In the genomic region with DNA sequence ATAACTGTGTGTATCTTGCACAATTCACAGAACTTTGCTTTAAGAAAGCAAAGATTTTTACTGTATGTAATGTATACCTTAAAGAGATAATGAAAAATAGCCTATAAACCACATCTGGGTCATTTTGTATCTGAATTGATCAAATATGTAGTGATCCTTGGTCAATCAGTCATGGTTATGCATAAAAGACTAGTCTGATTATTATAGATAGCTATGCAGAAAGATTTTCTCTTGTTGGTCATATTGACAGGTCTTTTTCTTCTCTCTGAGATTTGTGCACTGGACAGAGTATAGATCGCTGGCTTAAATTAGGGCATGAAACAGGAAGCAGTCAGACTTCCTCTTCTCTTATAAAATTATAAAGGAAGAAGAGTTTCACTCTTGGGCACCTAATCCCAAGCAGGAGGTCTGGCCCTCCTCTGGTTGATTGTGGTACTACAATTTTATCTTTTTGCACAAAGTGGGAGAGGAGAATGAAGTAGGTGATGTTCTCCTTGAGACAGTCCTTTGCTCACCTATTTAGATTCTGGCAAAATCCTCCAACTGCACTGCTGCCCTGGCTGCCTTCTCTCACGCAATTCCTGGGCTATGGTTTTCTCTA, we compare ENCODE assay signal across 8 cellular contexts.
A peak's percentile ranks its signal among the peaks of the same experiment; 100 is the strongest.
DNase-seq lines count a peak whose midpoint lies in the region; ATAC-seq, FAIRE-seq and TF ChIP-seq lines count a peak whose summit lies in the region.

No MANE protein-coding gene starts in this region.

- no peak overlapping the region for H3K4me3 ChIP-seq in OCI-LY7 (ENCODE audit: low read depth, low read length, poor library complexity, severe bottlenecking)
- no peak overlapping the region for H3K4me3 ChIP-seq in dorsolateral prefrontal cortex
- no peak overlapping the region for H3K4me3 ChIP-seq in mucosa of descending colon

- H3K27ac ChIP-seq in OCI-LY7 (ENCODE audit: low read depth, low read length, poor library complexity, severe bottlenecking), result no peak overlapping the region
- H3K27ac ChIP-seq in dorsolateral prefrontal cortex, result no peak overlapping the region

- TF ChIP-seq CTCF in D721Med (IDR thresholded peaks at IDR 0.05; ENCODE audit: insufficient read depth, missing control alignments), result peak; percentile 70
- TF ChIP-seq CTCF in OCI-LY7 (conservative IDR thresholded peaks at IDR 0.05; ENCODE audit: low read length), result peak; percentile 78
- peak; percentile 36 to 78 (median 64) for TF ChIP-seq CTCF in dorsolateral prefrontal cortex (IDR thresholded peaks at IDR 0.05 in 54 of 56, conservative IDR thresholded peaks at IDR 0.05 in 2 of 56; ENCODE audit: low read depth in 1 of 56, partially characterized antibody in 56 of 56)
- peak; percentile 13 for TF ChIP-seq CTCF in mucosa of descending colon (IDR thresholded peaks at IDR 0.05)

- H3K9me3 ChIP-seq in OCI-LY7 (ENCODE audit: low read length), result no peaks in the 10 kb centered on the region
- no peaks in the 10 kb centered on the region for H3K9me3 ChIP-seq in mucosa of descending colon

- no peaks in the 10 kb centered on the region for H3K4me1 ChIP-seq in OCI-LY7 (ENCODE audit: insufficient read depth, low read length, poor library complexity, severe bottlenecking)
- H3K4me1 ChIP-seq in mucosa of descending colon (ENCODE audit: low read depth), result no peaks in the 10 kb centered on the region

- no peak for DNase-seq in D721Med (ENCODE audit: insufficient read length, low spot score)
- DNase-seq in OCI-LY7 (ENCODE audit: low spot score), result peak; percentile 45
- no peak for DNase-seq in dorsolateral prefrontal cortex
- DNase-seq in mucosa of descending colon, result peak in 1 of 3 donors; percentile 23
- DNase-seq in activated gamma-delta T cell (lab: John Stamatoyannopoulos, UW), result no peak
- DNase-seq in activated CD4-positive, alpha-beta T cell treated with anti-CD3 and anti-CD28 coated beads, Interleukin-2, amount 50 U/mL, for 48 hours, result no peak

- peak; percentile 21 for FAIRE-seq in D721Med (lab: Jason Lieb, UNC)

- POLR2A ChIA-PET in OCI-LY7 (lab: Charles Lee), result no interaction called here

- CTCF ChIA-PET in OCI-LY7 (lab: Charles Lee; ENCODE audit: unreplicated experiment), result no interaction called here

- H3K79me2 ChIP-seq in OCI-LY7 (ENCODE audit: insufficient read depth, low read depth, low read length), result no peaks in the 10 kb centered on the region

- H3K4me2 ChIP-seq in OCI-LY7 (ENCODE audit: low read length), result 0 out of 2 replicates have a peak overlapping the region, but pooled peaks have one; percentile 46

- BruUV-seq in OCI-LY7 (replicated peaks; lab: Mats Ljungman, UMichigan), result no TSS peak

- no peaks in the 10 kb centered on the region for H3K36me3 ChIP-seq in OCI-LY7 (ENCODE audit: insufficient read depth, low read length)
- H3K36me3 ChIP-seq in mucosa of descending colon (ENCODE audit: low read depth), result no peaks in the 10 kb centered on the region

- 0 out of 2 replicates have a peak overlapping the region, but pooled peaks have one; percentile 1 for H2AFZ ChIP-seq in OCI-LY7 (ENCODE audit: low read length)

- intact Hi-C loops in OCI-LY7 (cut with micrococcal nuclease; ENCODE audit: unreplicated experiment) (loop anchor here (10.0 kb wide), 1 partner anchor 477 kb away; no protein-coding TSS in a partner anchor), dorsolateral prefrontal cortex (cut with DNase I) (loop anchor here in 1 of 2 donors (5.0 kb wide), 1 partner anchor 480 kb away; no protein-coding TSS in a partner anchor), mucosa of descending colon (cut with DNase I, micrococcal nuclease) (loop anchor here in 1 of 2 donors (10.0 kb wide), 1 partner anchor 477 kb away; no protein-coding TSS in a partner anchor)

- H3K9me2 ChIP-seq in OCI-LY7 (ENCODE audit: insufficient read depth, low read length), result no peaks in the 10 kb centered on the region

- no peaks in the 10 kb centered on the region for H3K27me3 ChIP-seq in dorsolateral prefrontal cortex

- no peaks in the 10 kb centered on the region for H4K20me1 ChIP-seq in OCI-LY7 (ENCODE audit: insufficient read depth, low read length)

- peak; percentile 71 for ATAC-seq in GM19324 (IDR thresholded peaks at IDR 0.05; ENCODE audit: low FRiP score, unreplicated experiment)
- ATAC-seq in HG03175 (IDR thresholded peaks at IDR 0.05; ENCODE audit: unreplicated experiment), result peak; percentile 88
- peak; percentile 55 for ATAC-seq in mucosa of descending colon

Comparison
In these comparisons a context has a peak if more than half of its experiments do, and no peak if none do; other contexts are left out.
1. CTCF ChIP-seq: peak in every context shown above with its lines; median percentile 78 in OCI-LY7; 70 in D721Med; 64 in dorsolateral prefrontal cortex; 13 in mucosa of descending colon.